ENCODE assay signal across 31 cellular contexts in the genomic region with DNA sequence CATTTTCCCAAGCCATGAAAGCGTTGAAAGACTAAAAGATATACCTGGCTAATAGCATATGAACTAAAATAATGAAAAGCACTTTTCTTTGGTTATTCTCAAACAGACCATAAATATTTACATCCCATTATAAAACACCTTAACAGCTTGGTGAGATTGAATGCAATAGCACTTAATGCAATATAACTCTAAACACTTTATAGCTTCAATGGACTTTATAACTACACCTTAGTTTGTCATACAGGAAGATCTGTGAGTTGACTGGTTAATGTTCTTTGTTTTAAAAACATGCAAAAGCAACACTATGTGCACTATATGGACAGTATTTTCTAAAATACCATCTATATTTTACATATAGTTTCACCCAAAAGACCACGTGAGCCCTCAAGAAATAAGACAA.
"Had no signal": no experiment of that assay in that cellular context is flagged by ENCODE, and none has a peak within 500 bp of the region (broad histone marks: within the 10 kb centered on the region; RNA-seq: fewer than 3 reads in every experiment).

No MANE protein-coding gene starts in this region.

- H3K4me1 Mint-ChIP-seq: activated B cell treated with CpG ODN at 0.5 μM for 24 hours had no signal

- H3K9me3 ChIP-seq: adrenal gland, ascending aorta, colonic mucosa, esophagus squamous epithelium, gastroesophageal sphincter had no signal

- H3K4me1 ChIP-seq: adrenal gland, ascending aorta, breast epithelium, colonic mucosa, esophagus squamous epithelium, gastroesophageal sphincter had no signal

- ATAC-seq: activated CD4-positive, CD25-positive, alpha-beta regulatory T cell treated with anti-CD3 and anti-CD28 coated beads, Interleukin-2, amount 50 U/mL, for 24 hours; activated naive CD8-positive, alpha-beta T cell treated with anti-CD3 and anti-CD28 coated beads, Interleukin-2, amount 50 U/mL, for 24 hours; gastroesophageal sphincter had no signal

- H3K27ac ChIP-seq: adrenal gland, ascending aorta, breast epithelium, cardiac muscle cell, colonic mucosa, epithelial cell of prostate, esophagus squamous epithelium, gastroesophageal sphincter, WERI-Rb-1 had no signal

- H3K27me3 Mint-ChIP-seq: activated CD8-positive, alpha-beta T cell treated with anti-CD3 and anti-CD28 coated beads for 36 hours; activated naive CD4-positive, alpha-beta T cell treated with anti-CD3 and anti-CD28 coated beads, Interleukin-2, amount 50 U/mL, for 24 hours; activated naive CD8-positive, alpha-beta T cell treated with anti-CD3 and anti-CD28 coated beads for 36 hours; activated naive CD8-positive, alpha-beta T cell treated with anti-CD3 and anti-CD28 coated beads, Interleukin-2, amount 50 U/mL, for 24 hours; brain; T-helper 17 cell had no signal

- H3K36me3 Mint-ChIP-seq: activated naive CD4-positive, alpha-beta T cell treated with anti-CD3 and anti-CD28 coated beads, Interleukin-2, amount 50 U/mL, for 24 hours; activated naive CD8-positive, alpha-beta T cell treated with anti-CD3 and anti-CD28 coated beads for 36 hours had no signal

- H3K36me3 ChIP-seq: adrenal gland, ascending aorta, breast epithelium, cardiac muscle cell, colonic mucosa, esophagus squamous epithelium, gastroesophageal sphincter, WERI-Rb-1 had no signal

- H3K9me3 Mint-ChIP-seq: activated B cell treated with CpG ODN at 0.5 μM for 24 hours; activated CD8-positive, alpha-beta T cell treated with anti-CD3 and anti-CD28 coated beads for 36 hours; activated naive CD8-positive, alpha-beta T cell treated with anti-CD3 and anti-CD28 coated beads, Interleukin-2, amount 50 U/mL, for 24 hours had no signal

- DNase-seq: activated B cell treated with CpG ODN at 0.5 μM for 24 hours; activated CD4-positive, alpha-beta T cell treated with anti-CD3 and anti-CD28 coated beads for 48 hours; activated CD4-positive, alpha-beta T cell treated with anti-CD3 and anti-CD28 coated beads, Interleukin-2, amount 50 U/mL, for 1 hour; activated CD4-positive, alpha-beta T cell treated with anti-CD3 and anti-CD28 coated beads, Interleukin-2, amount 50 U/mL, for 48 hours; activated CD8-positive, alpha-beta memory T cell treated with anti-CD3 and anti-CD28 coated beads for 24 hours; activated CD8-positive, alpha-beta T cell treated with anti-CD3 and anti-CD28 coated beads for 36 hours; activated gamma-delta T cell; activated naive CD4-positive, alpha-beta T cell; activated naive CD8-positive, alpha-beta T cell treated with anti-CD3 and anti-CD28 coated beads for 36 hours; activated naive CD8-positive, alpha-beta T cell treated with anti-CD3 and anti-CD28 coated beads, Interleukin-2, amount 50 U/mL, for 24 hours; activated T-cell treated with anti-CD3 and anti-CD28 coated beads, Interleukin-2, amount 50 U/mL, for 48 hours; adrenal gland; central memory CD4-positive, alpha-beta T cell; cerebellar nuclear complex; colonic mucosa; effector CD8-positive, alpha-beta T cell; esophagus squamous epithelium; foreskin melanocyte; T-helper 1 cell; T-helper 17 cell; T1000; WERI-Rb-1 had no signal

- H3K4me3 ChIP-seq: adrenal gland, ascending aorta, breast epithelium, cardiac muscle cell, colonic mucosa, esophagus squamous epithelium, gastroesophageal sphincter had no signal

- H3K27ac Mint-ChIP-seq: activated B cell treated with CpG ODN at 0.5 μM for 24 hours; activated CD8-positive, alpha-beta T cell treated with anti-CD3 and anti-CD28 coated beads for 36 hours; activated naive CD8-positive, alpha-beta T cell treated with anti-CD3 and anti-CD28 coated beads for 36 hours; activated naive CD8-positive, alpha-beta T cell treated with anti-CD3 and anti-CD28 coated beads, Interleukin-2, amount 50 U/mL, for 24 hours had no signal

- H3K27me3 ChIP-seq: adrenal gland, ascending aorta, breast epithelium, colonic mucosa, esophagus squamous epithelium, gastroesophageal sphincter had no signal

- FAIRE-seq: endothelial cell of umbilical vein had no signal

- H3K4me3 Mint-ChIP-seq: activated B cell treated with CpG ODN at 0.5 μM for 24 hours; activated CD8-positive, alpha-beta T cell treated with anti-CD3 and anti-CD28 coated beads for 36 hours; activated naive CD8-positive, alpha-beta T cell treated with anti-CD3 and anti-CD28 coated beads for 36 hours; activated naive CD8-positive, alpha-beta T cell treated with anti-CD3 and anti-CD28 coated beads, Interleukin-2, amount 50 U/mL, for 24 hours; brain had no signal
